Comparison of ENCODE assay signal across 10 cellular contexts in genomic region chr12:47990351-47991105, GRCh38. TPM values are rescaled to one million over a fixed set of nuclear protein-coding genes. Genes with fewer than 3 reads are reported as not detected.
DNase-seq lines count a peak whose midpoint lies in the region; ATAC-seq and TF ChIP-seq lines count a peak whose summit lies in the region.
"Had no signal": no experiment of that assay in that cellular context is flagged by ENCODE, and none has a peak within 500 bp of the region (broad histone marks: within the 10 kb centered on the region; RNA-seq: fewer than 3 reads in every experiment).

No MANE protein-coding gene starts in this region.

- TF ChIP-seq CTCF in fibroblast of the aortic adventitia (IDR thresholded peaks at IDR 0.05; ENCODE audit: insufficient read depth, low read length) (no peak), esophagus muscularis mucosa (IDR thresholded peaks at IDR 0.05) (no peak)

- H3K27me3 ChIP-seq in esophagus muscularis mucosa (peaks cover 0 to 20% (median 0%) of the 10 kb centered on the region in 4 donors), GM23248 (replicated peaks; ENCODE audit: insufficient read depth) (peaks cover 32% of the 10 kb centered on the region)

- intact Hi-C loops in esophagus muscularis mucosa (cut with DNase I): no loop called here

- H3K9ac ChIP-seq in GM23248: no peak overlapping the region

- H3K4me3 ChIP-seq in fibroblast of the aortic adventitia (ENCODE audit: low read depth, low read length) (no peak overlapping the region), esophagus muscularis mucosa (no peak overlapping the region), GM23248 (no peak overlapping the region)

- no peak for TF ChIP-seq EP300 in esophagus muscularis mucosa (IDR thresholded peaks at IDR 0.05)

- H3K9me3 ChIP-seq in esophagus muscularis mucosa (no peaks in the 10 kb centered on the region), GM23248 (ENCODE audit: low read depth) (no peaks in the 10 kb centered on the region)

- peaks cover 0 to 5% (median 0%) of the 10 kb centered on the region in 4 donors for H3K4me1 ChIP-seq in esophagus muscularis mucosa
- 0 out of 2 replicates have a peak, but pooled peaks cover 5% of the 10 kb centered on the region for H3K4me1 ChIP-seq in GM23248 (ENCODE audit: insufficient read depth)

- no peak overlapping the region for H2AFZ ChIP-seq in GM23248

- H3K36me3 ChIP-seq in esophagus muscularis mucosa (no peaks in the 10 kb centered on the region), GM23248 (ENCODE audit: low read depth) (no peaks in the 10 kb centered on the region)

- no peaks in the 10 kb centered on the region for H4K20me1 ChIP-seq in GM23248 (ENCODE audit: insufficient read depth)

- H3K4me2 ChIP-seq in GM23248 (ENCODE audit: unreplicated experiment): no peak overlapping the region

- H3F3A ChIP-seq in GM23248 (ENCODE audit: insufficient read depth): no peaks in the 10 kb centered on the region

- no peaks in the 10 kb centered on the region for H3K79me2 ChIP-seq in GM23248 (ENCODE audit: insufficient read depth)

- TF ChIP-seq POLR2A in esophagus muscularis mucosa (IDR thresholded peaks at IDR 0.05; ENCODE audit: low read depth): no peak

- WGBS in esophagus muscularis mucosa: 73% methylated on average over 7 of the region's 7 CpGs
- WGBS in GM23248 (ENCODE audit: low coverage in 1 of 2, low lambda C conversion rate in 2 of 2, missing lambda C conversion rate in 2 of 2), 2 experiments: 68 to 70% methylated on average over 7 of the region's 7 CpGs

- no peaks in the 10 kb centered on the region for H3K9me2 ChIP-seq in GM23248 (ENCODE audit: insufficient read depth)

- in situ Hi-C loops in GM23248 (cut with MboI): no loop called here

- ATAC-seq in GM19043 (IDR thresholded peaks at IDR 0.05; ENCODE audit: low read depth, unreplicated experiment): peak; percentile 93
- peak; percentile 90 for ATAC-seq in HG02981 (IDR thresholded peaks at IDR 0.05; ENCODE audit: unreplicated experiment)
- ATAC-seq: Panc1 had no signal

- DNase-seq in T-helper 1 cell: peak in 3 of 5 donors; percentile 17 to 86 (median 22)
- DNase-seq in fibroblast of the aortic adventitia (ENCODE audit: low read depth): peak; percentile 22
- DNase-seq in esophagus muscularis mucosa (ENCODE audit: extremely low spot score): no peak
- DNase-seq in GM23248: no peak
- DNase-seq in NCI-H226: no peak
- no peak for DNase-seq in dermis blood vessel endothelial cell

- H3K27ac ChIP-seq in esophagus muscularis mucosa (replicated peaks in 1 of 4) (no peak overlapping the region), GM23248 (no peak overlapping the region)

RNA-seq across cellular contexts. Expression of gene COL2A1, which starts 13.7 kb away (rescaled TPM):
- total RNA-seq in fibroblast of the aortic adventitia (ENCODE audit: low replicate concordance) (not detected in 2 replicates), esophagus muscularis mucosa (not detected), dermis blood vessel endothelial cell (not detected in 2 replicates)
- total RNA-seq in GM23248 (2014; rRNA removed; shearing (Covaris generic)): not detected in 2 replicates
- not detected in 2 replicates for polyA plus RNA-seq in GM23248 (2016; fragmentation: Nextera tagmentation; extraction: Ambion mirVana)
- total RNA-seq: glomerular endothelial cell had no signal

RNA-seq across cellular contexts. Expression of gene TMEM106C, which starts 27.1 kb away (rescaled TPM):
- total RNA-seq in fibroblast of the aortic adventitia (ENCODE audit: low replicate concordance) (13.4 and 90.7 TPM in 2 replicates), esophagus muscularis mucosa (10 to 100 TPM; 68.6 to 98.8 (median 72.0) TPM), dermis blood vessel endothelial cell (74.4 and 84.6 TPM in 2 replicates)
- total RNA-seq in GM23248 (2014; rRNA removed; shearing (Covaris generic)): 57.5 and 79.8 TPM in 2 replicates
- 69.4 and 70.4 TPM in 2 replicates for polyA plus RNA-seq in GM23248 (2016; fragmentation: Nextera tagmentation; extraction: Ambion mirVana)

Comparison
In these comparisons a context has a peak if more than half of its experiments do, and no peak if none do; other contexts are left out.
1. DNase-seq: peak in T-helper 1 cell (3 of 5) and fibroblast of the aortic adventitia (single experiment); none in esophagus muscularis mucosa (single experiment), GM23248 (single experiment), NCI-H226 (single experiment) and dermis blood vessel endothelial cell (single experiment).